Comparison of ENCODE assay signal across 17 cellular contexts in genomic region chr17:38958326-38958725, GRCh38. TPM values are rescaled to one million over a fixed set of nuclear protein-coding genes. Genes with fewer than 3 reads are reported as not detected.
DNase-seq lines count a peak whose midpoint lies in the region; ATAC-seq, FAIRE-seq and TF ChIP-seq lines count a peak whose summit lies in the region.
"Had no signal": no experiment of that assay in that cellular context is flagged by ENCODE, and none has a peak within 500 bp of the region (broad histone marks: within the 10 kb centered on the region; RNA-seq: fewer than 3 reads in every experiment).

No MANE protein-coding gene starts in this region.

- peaks cover 19% of the 10 kb centered on the region for H3F3A ChIP-seq in DOHH2 (ENCODE audit: control insufficient read depth, insufficient read depth)

- BruUV-seq in endothelial cell of umbilical vein (replicated peaks; lab: Mats Ljungman, UMichigan): no TSS peak

- H3K9me2 ChIP-seq in DOHH2 (replicated peaks; ENCODE audit: control insufficient read depth, low read length): no peaks in the 10 kb centered on the region

- H3K9me3 ChIP-seq in DOHH2 (ENCODE audit: control insufficient read depth, insufficient read depth, low read length) (no peaks in the 10 kb centered on the region), SJCRH30 (replicated peaks) (no peaks in the 10 kb centered on the region), endothelial cell of umbilical vein (replicated peaks; ENCODE audit: control insufficient read depth, insufficient read depth, low read length) (no peaks in the 10 kb centered on the region), osteoblast (ENCODE audit: low read depth, low read length) (no peaks in the 10 kb centered on the region)
- H3K9me3 ChIP-seq: vagina had no signal

- H3K4me3 ChIP-seq in DOHH2 (ENCODE audit: low read length) (peak overlapping the region; percentile 39; the same call in 1 of the 2 replicates), SJCRH30 (no peak overlapping the region), endothelial cell of umbilical vein (replicated peaks in 1 of 3; ENCODE audit: insufficient read depth in 1 of 3, low read depth in 1 of 3, low read length in 3 of 3) (no peak overlapping the region), osteoblast (ENCODE audit: insufficient read depth, low read length) (no peak overlapping the region)
- H3K4me3 ChIP-seq: cardiac muscle cell, vagina had no signal

- H3K4me1 ChIP-seq in DOHH2 (ENCODE audit: control insufficient read depth, low read length) (peaks cover 38% of the 10 kb centered on the region), SJCRH30 (peaks cover 11% of the 10 kb centered on the region; the same call in 1 of the 2 replicates), endothelial cell of umbilical vein (ENCODE audit: control insufficient read depth, extremely low read depth, insufficient read depth, low read length) (peaks cover 20% of the 10 kb centered on the region), osteoblast (ENCODE audit: insufficient read depth, low read length) (peaks cover 9% of the 10 kb centered on the region)
- H3K4me1 ChIP-seq: vagina had no signal

- no peak for ATAC-seq in GM21576 (IDR thresholded peaks at IDR 0.05; ENCODE audit: unreplicated experiment)

- no peaks in the 10 kb centered on the region for H3K36me3 ChIP-seq in DOHH2 (ENCODE audit: control insufficient read depth, low read length)
- H3K36me3 ChIP-seq in SJCRH30: no peaks in the 10 kb centered on the region
- no peaks in the 10 kb centered on the region for H3K36me3 ChIP-seq in endothelial cell of umbilical vein (ENCODE audit: control insufficient read depth in 2 of 2, extremely low read depth in 1 of 2, insufficient read depth in 2 of 2, low read length in 2 of 2)
- no peaks in the 10 kb centered on the region for H3K36me3 ChIP-seq in osteoblast (ENCODE audit: insufficient read depth, low read length)
- H3K36me3 ChIP-seq: cardiac muscle cell, vagina had no signal

- peak overlapping the region; percentile 64 for H3K27ac ChIP-seq in DOHH2 (ENCODE audit: low read depth, low read length)
- H3K27ac ChIP-seq in SJCRH30: peak overlapping the region; percentile 40; the same call in 1 of the 2 replicates
- H3K27ac ChIP-seq in endothelial cell of umbilical vein (ENCODE audit: insufficient read depth, low read depth, low read length): peak overlapping the region; percentile 41
- H3K27ac ChIP-seq in osteoblast (ENCODE audit: low read depth, low read length): peak overlapping the region; percentile 48
- H3K27ac ChIP-seq: cardiac muscle cell, vagina had no signal

- intact Hi-C loops in endothelial cell of umbilical vein (cut with micrococcal nuclease): no loop called here

- H2AFZ ChIP-seq in endothelial cell of umbilical vein (ENCODE audit: low read depth, low read length): peak overlapping the region; percentile 54
- peak overlapping the region; percentile 65 for H2AFZ ChIP-seq in osteoblast (ENCODE audit: low read length)

- H3K9me1 ChIP-seq in endothelial cell of umbilical vein (replicated peaks; ENCODE audit: control insufficient read depth, extremely low read depth, insufficient read depth, low read length): no peaks in the 10 kb centered on the region

- POLR2A ChIA-PET in endothelial cell of umbilical vein (lab: Charles Lee): interaction anchor here (0.6 kb wide), 2 partner anchors 18 to 85 kb away, joined by 3 read pairs; no protein-coding TSS in a partner anchor

- dilution Hi-C loops in endothelial cell of umbilical vein (cut with MboI; ENCODE audit: extremely low pct_ligation_motif_present, low sequenced_read_pairs): no loop called here

- no peaks in the 10 kb centered on the region for H3K27me3 ChIP-seq in DOHH2 (ENCODE audit: control insufficient read depth, low read length)
- no peaks in the 10 kb centered on the region for H3K27me3 ChIP-seq in SJCRH30
- H3K27me3 ChIP-seq in endothelial cell of umbilical vein (ENCODE audit: control insufficient read depth in 2 of 2, insufficient read depth in 2 of 2, low read length in 2 of 2): no peaks in the 10 kb centered on the region
- no peaks in the 10 kb centered on the region for H3K27me3 ChIP-seq in osteoblast (ENCODE audit: insufficient read depth, low read length)
- H3K27me3 ChIP-seq: cardiac muscle cell, vagina had no signal

- CTCF ChIA-PET in endothelial cell of umbilical vein (lab: Charles Lee): interaction anchor here (0.6 to 1.8 kb wide), 8 partner anchors 9 to 286 kb away, joined by 3 to 14 read pairs (median 3); partner anchors contain the start of gene FBXO47

- H4K20me1 ChIP-seq in DOHH2 (ENCODE audit: control insufficient read depth, insufficient read depth, low read depth, low read length): no peaks in the 10 kb centered on the region
- no peaks in the 10 kb centered on the region for H4K20me1 ChIP-seq in endothelial cell of umbilical vein (replicated peaks; ENCODE audit: control insufficient read depth, extremely low read depth, insufficient read depth, low read length)
- no peaks in the 10 kb centered on the region for H4K20me1 ChIP-seq in osteoblast (ENCODE audit: insufficient read depth, low read length)

- H3K4me2 ChIP-seq in DOHH2 (ENCODE audit: low read length) (peak overlapping the region; percentile 56), endothelial cell of umbilical vein (ENCODE audit: insufficient read depth, low read length) (peak overlapping the region; percentile 72), osteoblast (ENCODE audit: insufficient read depth, low read length) (no peak overlapping the region)

- TF ChIP-seq POLR2A in endothelial cell of umbilical vein (IDR thresholded peaks at IDR 0.05; ENCODE audit: low read depth, low read length): no peak

- H3K9ac ChIP-seq in endothelial cell of umbilical vein (replicated peaks; ENCODE audit: extremely low read depth, insufficient read depth, low read length): no peak overlapping the region

- DNase-seq in SJCRH30 (no peak), endothelial cell of umbilical vein (ENCODE audit: low read depth, low spot score) (peak; percentile 53), osteoblast (ENCODE audit: insufficient read length, low spot score, missing footprints) (no peak), kidney glomerular epithelial cell (lab: John Stamatoyannopoulos, UW) (no peak), D341Med (ENCODE audit: low spot score) (no peak), NCI-H2029 (lab: John Stamatoyannopoulos, UW) (no peak)
- DNase-seq: activated CD8-positive, alpha-beta memory T cell treated with anti-CD3 and anti-CD28 coated beads, Interleukin-2, amount 50 U/mL, for 48 hours; activated naive CD4-positive, alpha-beta T cell treated with anti-CD3 and anti-CD28 coated beads, Interleukin-2, amount 10 ng/mL, durations not matched to agents 7 days and 5 days; GOT3; NCI-H82 had no signal

- FAIRE-seq in endothelial cell of umbilical vein (lab: Jason Lieb, UNC): no peak

- no peaks in the 10 kb centered on the region for H3K79me2 ChIP-seq in DOHH2 (ENCODE audit: control insufficient read depth, low read length)
- H3K79me2 ChIP-seq in endothelial cell of umbilical vein (ENCODE audit: control insufficient read depth, insufficient read depth, low read length): no peaks in the 10 kb centered on the region
- H3K79me2 ChIP-seq in osteoblast (ENCODE audit: insufficient read depth, low read length): no peaks in the 10 kb centered on the region

- TF ChIP-seq CTCF in DOHH2 (IDR thresholded peaks at IDR 0.05; ENCODE audit: low read depth, low read length, poor library complexity, severe bottlenecking) (no peak), endothelial cell of umbilical vein (IDR thresholded peaks at IDR 0.05; ENCODE audit: extremely low read depth in 1 of 2, insufficient read depth in 1 of 2, low read depth in 1 of 2, low read length in 2 of 2) (no peak), osteoblast (IDR thresholded peaks at IDR 0.05; ENCODE audit: extremely low read depth, low read depth, low read length) (no peak)

TF ChIP-seq in endothelial cell of umbilical vein, 7 proteins besides CTCF, POLR2A, EP300 and RAD21:
- TF ChIP-seq POLR2AphosphoS5 (IDR thresholded peaks at IDR 0.05; ENCODE audit: insufficient read depth, low read depth, low read length) (no peak), EZH2 (IDR thresholded peaks at IDR 0.05; ENCODE audit: borderline replicate concordance, low read depth, low read length, severe bottlenecking) (no peak), MYC (IDR thresholded peaks at IDR 0.05; ENCODE audit: low read depth, low read length) (no peak), FOS (IDR thresholded peaks at IDR 0.05; ENCODE audit: borderline replicate concordance, insufficient read depth, low read length) (no peak), JUN (IDR thresholded peaks at IDR 0.05; ENCODE audit: borderline replicate concordance, insufficient read depth, insufficient read length, low read depth) (no peak), GATA2 (IDR thresholded peaks at IDR 0.05; ENCODE audit: insufficient read depth, insufficient read length, low read depth, low read length) (no peak), MAX (IDR thresholded peaks at IDR 0.05; ENCODE audit: insufficient read depth, insufficient read length) (no peak)

RNA-seq across cellular contexts. Expression of gene FBXO47, which starts 8.9 kb away (rescaled TPM):
- total RNA-seq in SJCRH30 (2014; rRNA removed; shearing (Covaris generic)): not detected in 2 replicates
- not detected in 2 replicates for total RNA-seq in endothelial cell of umbilical vein
- polyA plus RNA-seq in endothelial cell of umbilical vein: not detected in 2 replicates
- not detected in 2 replicates for polyA plus RNA-seq in endothelial cell of umbilical vein (2011; cell fraction: cytosol; rRNA removed)
- polyA plus RNA-seq in endothelial cell of umbilical vein (2011; cell fraction: nucleus; rRNA removed): not detected in 2 replicates
- polyA plus RNA-seq in endothelial cell of umbilical vein (2012): not detected in 2 replicates
- polyA minus RNA-seq in endothelial cell of umbilical vein: not detected in 2 replicates
- not detected for polyA minus RNA-seq in endothelial cell of umbilical vein (2011; cell fraction: cytosol; rRNA and poly(A)+ RNA removed)
- not detected in 2 replicates for polyA minus RNA-seq in endothelial cell of umbilical vein (2011; cell fraction: nucleus; rRNA and poly(A)+ RNA removed)
- not detected in 2 replicates for total RNA-seq in osteoblast
- total RNA-seq: cardiac muscle cell, glomerular endothelial cell, neural crest cell, vagina had no signal
- polyA plus RNA-seq: BJ, cardiac muscle cell had no signal
